Comparison of ENCODE assay signal across 9 cellular contexts in genomic region chr11:2526808-2527381, GRCh38.
DNase-seq lines count a peak whose midpoint lies in the region; ATAC-seq, FAIRE-seq and TF ChIP-seq lines count a peak whose summit lies in the region.
"Had no signal": no experiment of that assay in that cellular context is flagged by ENCODE, and none has a peak within 500 bp of the region (broad histone marks: within the 10 kb centered on the region; RNA-seq: fewer than 3 reads in every experiment).

No MANE protein-coding gene starts in this region.

- no peaks in the 10 kb centered on the region for H3F3A ChIP-seq in SU-DHL-6 (ENCODE audit: insufficient read depth)

- CTCF ChIA-PET in HCT116 (lab: Charles Lee), result no interaction called here

- H3K4me3 ChIP-seq in HCT116 (replicated peaks in 1 of 2; ENCODE audit: low read depth in 1 of 2, low read length in 2 of 2) (no peak overlapping the region), SU-DHL-6 (ENCODE audit: insufficient read depth, low read length, poor library complexity, severe bottlenecking) (no peak overlapping the region), thyroid gland (replicated peaks in 1 of 3) (peak overlapping the region in 2 of 3 donors; percentile 3 to 9)

- TF ChIP-seq POLR2A in GM12892 (IDR thresholded peaks at IDR 0.05; ENCODE audit: low read depth, low read length), result no peak
- no peak for TF ChIP-seq POLR2A in HCT116 (IDR thresholded peaks at IDR 0.05; ENCODE audit: borderline replicate concordance, extremely low read depth, insufficient read depth, insufficient read length)
- no peak for TF ChIP-seq POLR2A in thyroid gland (IDR thresholded peaks at IDR 0.05)

- POLR2A ChIA-PET in HCT116 (lab: Charles Lee), result no interaction called here

- no peaks in the 10 kb centered on the region for H3K4me1 ChIP-seq in HCT116 (ENCODE audit: control insufficient read depth in 1 of 2, insufficient read depth in 2 of 2, low read length in 2 of 2)
- peaks cover 52 to 68% of the 10 kb centered on the region in 2 donors for H3K4me1 ChIP-seq in thyroid gland

- H3K79me2 ChIP-seq in HCT116 (ENCODE audit: insufficient read depth, low read length) (no peaks in the 10 kb centered on the region), SU-DHL-6 (ENCODE audit: insufficient read depth, low read length) (no peaks in the 10 kb centered on the region)

- H3K27me3 ChIP-seq in HCT116 (ENCODE audit: insufficient read depth, low read length) (no peaks in the 10 kb centered on the region), SU-DHL-6 (ENCODE audit: low read length) (no peaks in the 10 kb centered on the region), thyroid gland (no peaks in the 10 kb centered on the region)

- 30 to 35% methylated on average over 5 to 17 of the region's 25 CpGs for WGBS in thyroid gland, 2 donors

- RAD21 ChIA-PET in HCT116 (lab: Charles Lee; ENCODE audit: low non-redundant PET in 1 of 2, low total read pairs in 2 of 2, uncharacterized antibody in 2 of 2, unreplicated experiment in 2 of 2), result no interaction called here

- ATAC-seq in HCT116, result no peak
- ATAC-seq in left cardiac atrium, result peak in 1 of 2 donors; percentile 20
- no peak for ATAC-seq in GM18867 (IDR thresholded peaks at IDR 0.05; ENCODE audit: unreplicated experiment)
- ATAC-seq in GM18870 (IDR thresholded peaks at IDR 0.05; ENCODE audit: unreplicated experiment), result no peak

- no peak overlapping the region for H3K4me2 ChIP-seq in HCT116 (ENCODE audit: low read length)
- H3K4me2 ChIP-seq in SU-DHL-6 (ENCODE audit: low read depth, low read length, poor library complexity, severe bottlenecking), result peak overlapping the region; percentile 36

- TF ChIP-seq CTCF in HCT116 (IDR thresholded peaks at IDR 0.05 in 2 of 3, conservative IDR thresholded peaks at IDR 0.05 in 1 of 3; ENCODE audit: borderline replicate concordance in 1 of 3, insufficient read depth in 1 of 3, low read depth in 2 of 3, low read length in 2 of 3) (no peak), SU-DHL-6 (IDR thresholded peaks at IDR 0.05; ENCODE audit: insufficient read depth, low read length, poor library complexity, severe bottlenecking) (peak; percentile 60), thyroid gland (IDR thresholded peaks at IDR 0.05) (peak in 5 of 6 experiments; percentile 12 to 47 (median 41))

- no peak overlapping the region for H2AFZ ChIP-seq in HCT116 (ENCODE audit: low read depth, low read length, poor library complexity, severe bottlenecking)
- H2AFZ ChIP-seq in SU-DHL-6 (ENCODE audit: low read depth, low read length, severe bottlenecking), result no peak overlapping the region

- no peak for FAIRE-seq in GM12892 (lab: Jason Lieb, UNC)

- H3K27ac ChIP-seq in HCT116 (ENCODE audit: low read depth, low read length) (no peak overlapping the region), SU-DHL-6 (ENCODE audit: low read depth, low read length) (peak overlapping the region; percentile 64), thyroid gland (peak overlapping the region; percentile 83 to 96 (median 93))

- H3K9ac ChIP-seq in HCT116 (ENCODE audit: low read length) (no peak overlapping the region), SU-DHL-6 (ENCODE audit: low read length) (peak overlapping the region; percentile 37; the same call in 1 of the 2 replicates)

- H3K36me3 ChIP-seq in HCT116 (ENCODE audit: control insufficient read depth in 1 of 2, insufficient read depth in 2 of 2, low read length in 2 of 2) (no peaks in the 10 kb centered on the region), SU-DHL-6 (ENCODE audit: low read length) (no peaks in the 10 kb centered on the region), thyroid gland (no peaks in the 10 kb centered on the region)

- no peak for TF ChIP-seq RAD21 in HCT116 (IDR thresholded peaks at IDR 0.05; ENCODE audit: low read depth)

- DNase-seq in GM12892 (ENCODE audit: insufficient read length) (peak; percentile 69), HCT116 (ENCODE audit: low read depth, low spot score) (no peak), left cardiac atrium (peak; percentile 60), thyroid gland (peak; percentile 71 to 74), NCI-H146 treated with DMSO at 0.1 percent for 48 hours (lab: John Stamatoyannopoulos, UW; ENCODE audit: unreplicated experiment) (no peak)
- DNase-seq: IMR-90 had no signal

- H3K9me2 ChIP-seq in HCT116 (ENCODE audit: insufficient read depth) (no peaks in the 10 kb centered on the region), SU-DHL-6 (replicated peaks; ENCODE audit: insufficient read depth, low read length) (no peaks in the 10 kb centered on the region)

- H3K9me3 ChIP-seq in HCT116 (ENCODE audit: control insufficient read depth in 1 of 2, insufficient read depth in 1 of 2, low read depth in 1 of 2, low read length in 2 of 2), result no peaks in the 10 kb centered on the region
- no peaks in the 10 kb centered on the region for H3K9me3 ChIP-seq in SU-DHL-6 (ENCODE audit: insufficient read depth, low read length)
- no peaks in the 10 kb centered on the region for H3K9me3 ChIP-seq in thyroid gland

- no TSS peak for BruUV-seq in HCT116 (replicated peaks; lab: Mats Ljungman, UMichigan)

- intact Hi-C loops in HCT116 (cut with micrococcal nuclease) (no loop called here), left cardiac atrium (cut with DNase I) (loop anchor here (10.0 kb wide), 2 partner anchors 222 to 322 kb away; partner anchors contain the start of genes C11orf21 (in 2 of the 2) and TSPAN32 (in 2 of the 2)), thyroid gland (cut with DNase I) (loop anchor here (5.0 to 10.0 kb wide), 2 partner anchors 225 to 322 kb away; partner anchors contain the start of genes C11orf21 and TSPAN32)

- no peaks in the 10 kb centered on the region for H4K20me1 ChIP-seq in HCT116 (ENCODE audit: insufficient read depth)
- no peaks in the 10 kb centered on the region for H4K20me1 ChIP-seq in SU-DHL-6 (ENCODE audit: low read depth, low read length)

TF ChIP-seq in HCT116, 20 proteins besides CTCF, POLR2A, EP300 and RAD21:
- TF ChIP-seq YY1 (IDR thresholded peaks at IDR 0.05; ENCODE audit: extremely low read depth, insufficient replicate concordance, low read depth, low read length) (no peak), FOSL1 (IDR thresholded peaks at IDR 0.05; ENCODE audit: low read depth) (no peak), EZH2 (IDR thresholded peaks at IDR 0.05) (no peak), ZFX (IDR thresholded peaks at IDR 0.05) (no peak), SP1 (IDR thresholded peaks at IDR 0.05; ENCODE audit: low read depth) (no peak), EGR1 (IDR thresholded peaks at IDR 0.05; ENCODE audit: low read depth) (no peak), ELF1 (IDR thresholded peaks at IDR 0.05; ENCODE audit: borderline replicate concordance, low read depth) (no peak), TCF7L2 (IDR thresholded peaks at IDR 0.05; ENCODE audit: borderline replicate concordance, extremely low read depth, insufficient read depth, insufficient read length) (peak; percentile 96), SRF (IDR thresholded peaks at IDR 0.05; ENCODE audit: low read depth) (no peak)

Comparison
In these comparisons a context has a peak if more than half of its experiments do, and no peak if none do; other contexts are left out.
1. DNase-seq: peak in GM12892 (single experiment), left cardiac atrium (single experiment) and thyroid gland (2 of 2); none in HCT116 (single experiment) and NCI-H146 treated with DMSO at 0.1 percent for 48 hours (single experiment).
2. H3K4me3 ChIP-seq: peak in thyroid gland (2 of 3); none in HCT116 (0 of 2) and SU-DHL-6 (single experiment).
3. CTCF ChIP-seq: peak in SU-DHL-6 (single experiment) and thyroid gland (5 of 6); none in HCT116 (0 of 3).